8 cellular contexts compared by ENCODE assay signal in the genomic region with DNA sequence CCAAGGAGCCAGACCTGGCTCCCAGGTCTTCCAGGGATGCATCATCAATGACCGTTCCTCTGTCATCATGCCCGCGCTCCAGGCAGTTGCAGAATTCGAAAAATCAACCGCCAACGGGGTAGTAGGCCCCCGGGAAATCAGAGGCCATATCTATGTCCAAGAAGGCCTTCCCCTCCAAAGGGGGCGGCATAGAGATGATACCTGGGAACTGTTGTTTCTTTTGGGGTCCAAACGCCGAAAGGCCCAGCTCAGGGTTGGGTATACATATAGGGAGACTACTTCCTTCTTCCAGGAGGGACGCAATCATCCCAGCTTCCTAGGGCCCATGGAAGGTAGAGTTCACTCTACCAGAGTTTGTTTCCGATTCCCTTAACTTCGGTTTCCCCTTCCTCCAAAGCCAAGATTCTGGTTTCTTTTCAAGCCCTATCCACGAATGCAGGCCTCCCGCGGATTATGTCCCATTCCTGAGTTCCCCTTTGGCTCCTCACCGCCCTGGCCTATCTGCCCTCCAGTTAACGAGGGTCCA. TPM values are rescaled to one million over a fixed set of nuclear protein-coding genes. Genes with fewer than 3 reads are reported as not detected.
DNase-seq lines count a peak whose midpoint lies in the region; ATAC-seq, FAIRE-seq and TF ChIP-seq lines count a peak whose summit lies in the region.

No MANE protein-coding gene starts in this region.

- H3K56ac ChIP-seq in H9 (ENCODE audit: insufficient read length, low read depth, low read length): peak overlapping the region; percentile 52

- no peak overlapping the region for H2BK120ac ChIP-seq in H9 (ENCODE audit: low read depth, low read length, poor library complexity, severe bottlenecking)

- peaks cover 11% of the 10 kb centered on the region for H3K23me2 ChIP-seq in H9 (ENCODE audit: insufficient read length, low read depth, low read length, poor library complexity, severe bottlenecking)

- H3K4me1 Mint-ChIP-seq in H9: peaks cover 15 to 25% of the 10 kb centered on the region in 2 experiments

- no peak overlapping the region for H2AK5ac ChIP-seq in H9 (ENCODE audit: insufficient read length, low read length)

- no peak overlapping the region for H4K5ac ChIP-seq in H9 (ENCODE audit: insufficient read length, low read depth, low read length)

- no peak overlapping the region for H2BK15ac ChIP-seq in H9 (ENCODE audit: low read depth, low read length)

- no peaks in the 10 kb centered on the region for H3K27me3 Mint-ChIP-seq in H9 (ENCODE audit: low read depth)

- POLR2A ChIA-PET in BJ (lab: Charles Lee): interaction anchor here (0.6 kb wide), 1 partner anchor 15 kb away, joined by 3 read pairs; no protein-coding TSS in a partner anchor

- ATAC-seq in pancreas: peak; percentile 2 to 12 (median 5)
- no peak for ATAC-seq in HG03139 (IDR thresholded peaks at IDR 0.05; ENCODE audit: unreplicated experiment)

- WGBS in H9 (ENCODE audit: extremely low coverage, insufficient read length, low lambda C conversion rate): no CpG with 5 or more reads among the region's 18 CpGs
- WGBS in pancreas, 2 donors: 2% methylated on average over 18 of the region's 18 CpGs

- no peaks in the 10 kb centered on the region; a peak in 1 of 5 replicates for H3K9me3 Mint-ChIP-seq in H9

- peaks cover 4% of the 10 kb centered on the region; the same call in 1 of the 2 replicates for H3K36me3 ChIP-seq in BJ (ENCODE audit: control insufficient read depth, insufficient read depth, low read length)
- no peaks in the 10 kb centered on the region for H3K36me3 ChIP-seq in pancreas

- H3K27ac Mint-ChIP-seq in H9: peak overlapping the region; percentile 82 to 98 (median 97)

- H4K8ac ChIP-seq in H9 (replicated peaks; ENCODE audit: insufficient read length, low read depth, low read length): no peak overlapping the region

- no peaks in the 10 kb centered on the region for H3K9me3 ChIP-seq in H9 (ENCODE audit: control insufficient read depth, low read depth, low read length)
- H3K9me3 ChIP-seq in pancreas: no peaks in the 10 kb centered on the region

- H3K9ac ChIP-seq in H9 (ENCODE audit: extremely low read depth, insufficient read length, low read length): peak overlapping the region; percentile 90

- H4K20me1 ChIP-seq in H9 (ENCODE audit: control insufficient read depth, insufficient read depth, insufficient read length): no peaks in the 10 kb centered on the region

- H3K23ac ChIP-seq in H9 (ENCODE audit: insufficient read length, low read depth, low read length): no peak overlapping the region

- H4K91ac ChIP-seq in H9 (ENCODE audit: insufficient read length, low read depth, low read length): no peak overlapping the region

- H3K27me3 ChIP-seq in BJ (ENCODE audit: control insufficient read depth, insufficient read depth, low read length) (no peaks in the 10 kb centered on the region), H9 (ENCODE audit: insufficient read depth, low read length) (no peaks in the 10 kb centered on the region), pancreas (no peaks in the 10 kb centered on the region)

- peak overlapping the region; percentile 63 for H3K4me3 ChIP-seq in BJ (ENCODE audit: low read depth, low read length)
- H3K4me3 ChIP-seq in fibroblast of the aortic adventitia (ENCODE audit: low read depth, low read length): peak overlapping the region; percentile 98
- H3K4me3 ChIP-seq in pancreas: peak overlapping the region; percentile 60 to 89 (median 74)

- H3K79me2 ChIP-seq in H9 (ENCODE audit: insufficient read depth, low read length): peaks cover 11% of the 10 kb centered on the region; the same call in 1 of the 2 replicates

- H2AFZ ChIP-seq in H9 (ENCODE audit: low read length): peak overlapping the region; percentile 24

- TF ChIP-seq CTCF in BJ (IDR thresholded peaks at IDR 0.05; ENCODE audit: insufficient read depth, low read depth, low read length) (peak; percentile 23; the same call in 1 of the 2 replicates), H9 (conservative IDR thresholded peaks at IDR 0.05) (no peak; the same call in 2 of the 3 replicates), fibroblast of the aortic adventitia (IDR thresholded peaks at IDR 0.05; ENCODE audit: insufficient read depth, low read length) (no peak), pancreas (IDR thresholded peaks at IDR 0.05) (no peak)

- no peak overlapping the region for H2BK12ac ChIP-seq in H9 (ENCODE audit: insufficient read length, low read depth, low read length)

- no peak overlapping the region for H3T11ph ChIP-seq in H9 (ENCODE audit: low read length)

- FAIRE-seq in pancreas (lab: Jason Lieb, UNC): no peak

- H3K4me1 ChIP-seq in H9 (ENCODE audit: insufficient read depth, low read length): peaks cover 4% of the 10 kb centered on the region; the same call in 1 of the 2 replicates
- peaks cover 13 to 30% (median 15%) of the 10 kb centered on the region in 3 donors for H3K4me1 ChIP-seq in pancreas

- no peak overlapping the region for H3K4ac ChIP-seq in H9 (ENCODE audit: low read depth, low read length)

- H3K4me3 Mint-ChIP-seq in H9: peak overlapping the region; percentile 92 to 98

- peak overlapping the region; percentile 98 for H3K4me2 ChIP-seq in H9 (ENCODE audit: insufficient read depth, insufficient read length, low read length)

- no peak overlapping the region for H3K27ac ChIP-seq in H9 (ENCODE audit: insufficient read length, low read depth, low read length)
- H3K27ac ChIP-seq in pancreas: peak overlapping the region; percentile 71 to 94 (median 88)

- H2BK5ac ChIP-seq in H9 (ENCODE audit: insufficient read length, low read length): no peak overlapping the region

- peak overlapping the region; percentile 77 for H3K18ac ChIP-seq in H9 (ENCODE audit: insufficient read length, low read depth, low read length)

- H3K36me3 Mint-ChIP-seq in H9 (ENCODE audit: insufficient read depth in 1 of 3, low read depth in 3 of 3): peaks cover 20 to 38% (median 37%) of the 10 kb centered on the region in 3 experiments; a peak in 6 of 7 replicates

- CTCF ChIA-PET in BJ (lab: Yijun Ruan, JAX): interaction anchor here (1.5 to 3.5 kb wide), 2 partner anchors 15 to 128 kb away, joined by 3 to 15 read pairs; no protein-coding TSS in a partner anchor

- peak overlapping the region; percentile 90 for H3K14ac ChIP-seq in H9 (ENCODE audit: insufficient read depth, low read length)

- intact Hi-C loops in pancreas (cut with DNase I): loop anchor here in 1 of 3 donors (10.0 kb wide), 1 partner anchor 129 kb away; no protein-coding TSS in a partner anchor

- H3K79me1 ChIP-seq in H9 (ENCODE audit: insufficient read depth, low read depth, low read length, poor library complexity, severe bottlenecking): peaks cover 5% of the 10 kb centered on the region

- no peak for DNase-seq in BJ (ENCODE audit: low read depth)
- DNase-seq in H9: peak; percentile 29
- DNase-seq in activated CD4-positive, alpha-beta T cell treated with anti-CD3 and anti-CD28 coated beads, Interleukin-2, amount 50 U/mL, for 48 hours: peak; percentile 3 to 22
- peak; percentile 20 for DNase-seq in fibroblast of the aortic adventitia (ENCODE audit: low read depth)
- peak in 1 of 6 donors; percentile 16 for DNase-seq in pancreas
- no peak for DNase-seq in mucosa of gallbladder (ENCODE audit: low spot score)
- DNase-seq in NCI-H446 (lab: John Stamatoyannopoulos, UW): no peak

- no peak overlapping the region for H2BK20ac ChIP-seq in H9 (ENCODE audit: low read depth, low read length, poor library complexity, severe bottlenecking)

RNA-seq across cellular contexts. Expression of a gene that starts 0.8 kb away (rescaled TPM):
- polyA plus RNA-seq in BJ (2011; rRNA removed): 29.4 and 37.0 TPM in 2 replicates
- 22.6 and 30.4 TPM in 2 replicates for polyA minus RNA-seq in BJ (2011; rRNA and poly(A)+ RNA removed)
- 32.7 and 33.6 TPM in 2 replicates for total RNA-seq in H9 (2021)
- total RNA-seq in fibroblast of the aortic adventitia (ENCODE audit: low replicate concordance): 7.6 and 25.9 TPM in 2 replicates
- total RNA-seq in pancreas: 10 to 100 TPM; 12.0 to 22.1 (median 15.0) TPM
- 10 to 100 TPM in 1 of 2 donors, 1 to 10 TPM in 1; 5.7 to 11.7 TPM for polyA plus RNA-seq in pancreas
- 33.7 TPM for total RNA-seq in mucosa of gallbladder

RNA-seq across cellular contexts. Expression of a gene that starts 53.1 kb away (rescaled TPM):
- polyA plus RNA-seq in BJ (2011; rRNA removed): 65.5 and 67.7 TPM in 2 replicates
- polyA minus RNA-seq in BJ (2011; rRNA and poly(A)+ RNA removed): 31.8 and 54.0 TPM in 2 replicates
- total RNA-seq in H9 (2021): 32.1 and 32.6 TPM in 2 replicates
- total RNA-seq in fibroblast of the aortic adventitia (ENCODE audit: low replicate concordance): 27.5 and 57.1 TPM in 2 replicates
- 10 to 100 TPM; 13.0 to 25.6 (median 17.0) TPM for total RNA-seq in pancreas
- polyA plus RNA-seq in pancreas: 10 to 100 TPM; 12.1 to 21.9 TPM
- 45.2 TPM for total RNA-seq in mucosa of gallbladder

Comparison
In these comparisons a context has a peak if more than half of its experiments do, and no peak if none do; other contexts are left out.
1. DNase-seq: peak in H9 (single experiment), activated CD4-positive, alpha-beta T cell treated with anti-CD3 and anti-CD28 coated beads, Interleukin-2, amount 50 U/mL, for 48 hours (2 of 2) and fibroblast of the aortic adventitia (single experiment); none in BJ (single experiment), mucosa of gallbladder (single experiment) and NCI-H446 (0 of 2).
2. Peak in every context shown above with its lines, with median percentiles within 50 percentile points of each other: H3K4me3 ChIP-seq.